Comparison of ENCODE assay signal across 11 cellular contexts in the genomic region with DNA sequence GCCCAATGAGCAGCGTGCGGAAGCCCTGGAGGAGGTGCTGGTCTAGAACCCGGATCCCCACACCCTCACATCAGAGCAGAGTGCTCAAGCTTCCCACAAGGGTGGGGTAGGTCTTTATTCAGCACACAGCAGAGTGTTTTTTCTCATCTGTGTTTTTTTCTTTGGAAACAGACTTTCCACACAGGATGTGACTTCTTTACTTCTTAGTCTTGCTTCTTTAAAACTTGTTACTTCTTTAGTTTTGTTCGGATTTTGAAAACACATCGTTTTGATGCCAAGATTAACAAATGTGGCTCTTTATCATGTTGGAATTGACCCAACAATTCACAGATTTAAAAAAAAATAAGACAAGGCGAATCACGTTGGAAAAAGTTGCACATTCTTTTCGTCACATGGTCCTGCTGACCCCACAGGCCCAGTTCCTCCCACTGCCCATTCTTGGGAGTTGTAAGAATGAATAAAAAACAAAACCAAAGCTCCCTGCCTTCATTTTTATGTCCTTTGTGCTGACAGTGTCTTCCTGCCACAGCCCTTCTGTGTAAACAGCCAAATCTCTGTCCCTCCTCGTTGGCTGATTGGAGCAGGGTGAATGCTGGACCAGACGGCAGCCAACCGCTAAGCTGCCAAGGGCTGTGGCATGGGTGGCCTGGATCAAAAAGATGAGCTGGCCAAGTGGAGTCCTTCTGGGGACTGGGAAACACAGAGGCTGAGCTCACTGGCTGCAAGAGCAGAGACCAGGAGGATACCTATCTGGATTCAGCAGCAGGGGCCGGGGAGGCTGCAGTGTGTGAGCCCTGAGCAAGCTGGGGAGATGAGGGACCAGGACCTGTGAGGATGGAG.
DNase-seq lines count a peak whose midpoint lies in the region; ATAC-seq and TF ChIP-seq lines count a peak whose summit lies in the region.
"Had no signal": no experiment of that assay in that cellular context is flagged by ENCODE, and none has a peak within 500 bp of the region (broad histone marks: within the 10 kb centered on the region; RNA-seq: fewer than 3 reads in every experiment).

No MANE protein-coding gene starts in this region.

- intact Hi-C loops in adrenal gland (cut with DNase I), result no loop called here
- intact Hi-C loops in mucosa of descending colon (cut with DNase I, micrococcal nuclease), result no loop called here
- intact Hi-C loops in thyroid gland (cut with DNase I), result loop anchor here (5.0 kb wide), 1 partner anchor 47 kb away; no protein-coding TSS in a partner anchor
- intact Hi-C loops in activated naive CD4-positive, alpha-beta T cell treated with anti-CD3 and anti-CD28 coated beads for 36 hours (cut with micrococcal nuclease), result no loop called here

- 51 to 58% (median 56%) methylated on average over 11 to 12 of the region's 12 CpGs for WGBS in adrenal gland, 4 donors
- 63 to 69% methylated on average over 11 to 12 of the region's 12 CpGs for WGBS in thyroid gland, 2 donors

- H3K4me3 ChIP-seq in adrenal gland (no peak overlapping the region), fibroblast of lung (replicated peaks in 1 of 4; ENCODE audit: control extremely low read depth in 1 of 4, insufficient read depth in 1 of 4, low read depth in 3 of 4, low read length in 4 of 4) (no peak overlapping the region), mucosa of descending colon (no peak overlapping the region), thyroid gland (replicated peaks in 1 of 3) (no peak overlapping the region)
- H3K4me3 ChIP-seq: cardiac muscle cell had no signal

- no peaks in the 10 kb centered on the region for H3K79me2 ChIP-seq in fibroblast of lung (ENCODE audit: control insufficient read depth, insufficient read depth, low read length)

- H3K4me1 ChIP-seq in adrenal gland (replicated peaks in 1 of 2) (no peaks in the 10 kb centered on the region), fibroblast of lung (ENCODE audit: control insufficient read depth, extremely low read depth, insufficient read depth, low read length) (peaks cover 5% of the 10 kb centered on the region), mucosa of descending colon (ENCODE audit: low read depth) (no peaks in the 10 kb centered on the region), thyroid gland (peaks cover 0 to 5% of the 10 kb centered on the region in 2 donors)

- TF ChIP-seq POLR2A in adrenal gland (IDR thresholded peaks at IDR 0.05) (no peak), thyroid gland (IDR thresholded peaks at IDR 0.05) (no peak)

- no peaks in the 10 kb centered on the region for H4K20me1 ChIP-seq in fibroblast of lung (ENCODE audit: control insufficient read depth, extremely low read depth, insufficient read depth, low read length)

- H3K27me3 Mint-ChIP-seq in activated naive CD4-positive, alpha-beta T cell treated with anti-CD3 and anti-CD28 coated beads for 36 hours (ENCODE audit: low read depth), result peaks cover 26% of the 10 kb centered on the region

- no peak overlapping the region for H3K4me3 Mint-ChIP-seq in activated naive CD4-positive, alpha-beta T cell treated with anti-CD3 and anti-CD28 coated beads for 36 hours
- H3K4me3 Mint-ChIP-seq: naive thymus-derived CD8-positive, alpha-beta T cell had no signal

- no peaks in the 10 kb centered on the region for H3K4me1 Mint-ChIP-seq in activated naive CD4-positive, alpha-beta T cell treated with anti-CD3 and anti-CD28 coated beads for 36 hours (ENCODE audit: low read depth)
- H3K4me1 Mint-ChIP-seq: naive thymus-derived CD8-positive, alpha-beta T cell had no signal

- H3K9ac ChIP-seq in fibroblast of lung (ENCODE audit: insufficient read depth, low read length), result no peak overlapping the region

- H2AFZ ChIP-seq in fibroblast of lung (ENCODE audit: low read length), result peak overlapping the region; percentile 22

- CTCF ChIA-PET in activated naive CD4-positive, alpha-beta T cell treated with anti-CD3 and anti-CD28 coated beads for 36 hours (lab: Charles Lee), result no interaction called here

- DNase-seq in adrenal gland (peak in 5 of 7 donors; percentile 25 to 66 (median 44)), fibroblast of lung (ENCODE audit: low read depth in 2 of 2) (peak; percentile 62 to 67), mucosa of descending colon (peak in 1 of 3 donors; percentile 36), thyroid gland (peak; percentile 14)
- no peak for DNase-seq in activated naive CD4-positive, alpha-beta T cell treated with anti-CD3 and anti-CD28 coated beads for 36 hours
- no peak for DNase-seq in stimulated activated CD8-positive, alpha-beta memory T cell treated with anti-CD3 and anti-CD28 coated beads, Interleukin-4, amount 100 ng/mL, for 48 hours
- no peak for DNase-seq in activated CD4-positive, CD25-positive, alpha-beta regulatory T cell treated with anti-CD3 and anti-CD28 coated beads, Interleukin-2, amount 50 U/mL, for 72 hours
- DNase-seq: DMS53, NCI-H226 had no signal

- no peaks in the 10 kb centered on the region for H3K27me3 ChIP-seq in adrenal gland
- H3K27me3 ChIP-seq in fibroblast of lung (ENCODE audit: control insufficient read depth, insufficient read depth, low read length), result no peaks in the 10 kb centered on the region
- H3K27me3 ChIP-seq in thyroid gland, result no peaks in the 10 kb centered on the region
- H3K27me3 ChIP-seq: cardiac muscle cell had no signal

- H3K9me3 Mint-ChIP-seq in activated naive CD4-positive, alpha-beta T cell treated with anti-CD3 and anti-CD28 coated beads for 36 hours, result no peaks in the 10 kb centered on the region

- ATAC-seq in mucosa of descending colon, result peak; percentile 35
- ATAC-seq: naive thymus-derived CD8-positive, alpha-beta T cell had no signal

- no peaks in the 10 kb centered on the region for H3K36me3 Mint-ChIP-seq in activated naive CD4-positive, alpha-beta T cell treated with anti-CD3 and anti-CD28 coated beads for 36 hours (ENCODE audit: low read depth)
- H3K36me3 Mint-ChIP-seq: naive thymus-derived CD8-positive, alpha-beta T cell had no signal

- peak overlapping the region; percentile 9 for H3K4me2 ChIP-seq in fibroblast of lung (ENCODE audit: extremely low read depth, insufficient read depth, low read length)

- H3K27ac Mint-ChIP-seq in activated naive CD4-positive, alpha-beta T cell treated with anti-CD3 and anti-CD28 coated beads for 36 hours, result no peak overlapping the region

- H3K9me3 ChIP-seq in adrenal gland (replicated peaks in 1 of 3) (no peaks in the 10 kb centered on the region), fibroblast of lung (ENCODE audit: control insufficient read depth, insufficient read depth, low read depth, low read length) (no peaks in the 10 kb centered on the region), mucosa of descending colon (no peaks in the 10 kb centered on the region), thyroid gland (no peaks in the 10 kb centered on the region)

- H3K36me3 ChIP-seq in adrenal gland (replicated peaks in 1 of 2), result no peaks in the 10 kb centered on the region
- no peaks in the 10 kb centered on the region for H3K36me3 ChIP-seq in fibroblast of lung (ENCODE audit: control insufficient read depth, insufficient read depth, low read length)
- no peaks in the 10 kb centered on the region for H3K36me3 ChIP-seq in mucosa of descending colon (ENCODE audit: low read depth)
- no peaks in the 10 kb centered on the region for H3K36me3 ChIP-seq in thyroid gland
- H3K36me3 ChIP-seq: cardiac muscle cell had no signal

- H3K27ac ChIP-seq in adrenal gland (peak overlapping the region in 2 of 5 donors; percentile 45 to 87), fibroblast of lung (ENCODE audit: insufficient read depth, low read length) (no peak overlapping the region), thyroid gland (peak overlapping the region in 1 of 3 donors; percentile 39)
- H3K27ac ChIP-seq: cardiac muscle cell had no signal

- no peak for TF ChIP-seq CTCF in adrenal gland (IDR thresholded peaks at IDR 0.05)
- no peak for TF ChIP-seq CTCF in fibroblast of lung (conservative IDR thresholded peaks at IDR 0.05 in 1 of 2, IDR thresholded peaks at IDR 0.05 in 1 of 2; ENCODE audit: low read depth in 1 of 2, low read length in 2 of 2)
- TF ChIP-seq CTCF in mucosa of descending colon (IDR thresholded peaks at IDR 0.05), result no peak
- TF ChIP-seq CTCF in thyroid gland (IDR thresholded peaks at IDR 0.05), result no peak

Comparison
In these comparisons a context has a peak if more than half of its experiments do, and no peak if none do; other contexts are left out.
1. DNase-seq: peak in adrenal gland (5 of 7), fibroblast of lung (2 of 2) and thyroid gland (2 of 2); none in activated naive CD4-positive, alpha-beta T cell treated with anti-CD3 and anti-CD28 coated beads for 36 hours (single experiment), stimulated activated CD8-positive, alpha-beta memory T cell treated with anti-CD3 and anti-CD28 coated beads, Interleukin-4, amount 100 ng/mL, for 48 hours (single experiment) and activated CD4-positive, CD25-positive, alpha-beta regulatory T cell treated with anti-CD3 and anti-CD28 coated beads, Interleukin-2, amount 50 U/mL, for 72 hours (single experiment).